Comparison of ENCODE assay signal across 9 cellular contexts in the genomic region with DNA sequence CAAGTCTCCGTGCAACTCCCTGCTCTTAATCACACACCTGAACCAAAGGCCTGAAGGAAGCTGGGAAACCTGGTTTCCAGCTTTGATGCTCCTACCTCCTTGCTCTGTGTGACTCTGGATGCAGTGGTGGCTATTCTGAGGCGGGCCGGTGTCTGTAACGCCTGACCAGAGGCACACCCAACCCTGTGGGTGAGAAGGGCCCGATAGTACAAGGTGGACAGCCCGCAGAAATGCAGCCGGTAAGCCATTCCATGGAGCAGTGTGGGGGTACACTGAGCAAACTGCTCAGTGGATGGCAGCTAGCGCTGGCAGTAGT. TPM values are rescaled to one million over a fixed set of nuclear protein-coding genes. Genes with fewer than 3 reads are reported as not detected.
DNase-seq lines count a peak whose midpoint lies in the region; ATAC-seq and TF ChIP-seq lines count a peak whose summit lies in the region.
"Had no signal": no experiment of that assay in that cellular context is flagged by ENCODE, and none has a peak within 500 bp of the region (broad histone marks: within the 10 kb centered on the region; RNA-seq: fewer than 3 reads in every experiment).

No MANE protein-coding gene starts in this region.

- H3K36me3 Mint-ChIP-seq in activated naive CD8-positive, alpha-beta T cell treated with anti-CD3 and anti-CD28 coated beads, Interleukin-2, amount 10 ng/mL, durations not matched to agents 7 days and 5 days: no peaks in the 10 kb centered on the region

- no peak for TF ChIP-seq CTCF in SK-N-SH (IDR thresholded peaks at IDR 0.05)
- no peak for TF ChIP-seq CTCF in left lung (IDR thresholded peaks at IDR 0.05)

- DNase-seq in SK-N-SH (no peak), left lung (no peak), AG08396 (ENCODE audit: low spot score) (no peak), medulla oblongata (ENCODE audit: extremely low spot score) (no peak)
- no peak for DNase-seq in activated naive CD8-positive, alpha-beta T cell treated with anti-CD3 and anti-CD28 coated beads, Interleukin-2, amount 10 ng/mL, durations not matched to agents 7 days and 5 days

- CTCF ChIA-PET in SK-N-SH (lab: Yijun Ruan, JAX): interaction anchor here (0.6 to 24.8 kb wide), 14 partner anchors 10 to 1592 kb away, joined by 3 to 603 read pairs (median 4); a partner anchor contains a TSS

- no peaks in the 10 kb centered on the region for H3K36me3 ChIP-seq in SK-N-SH (replicated peaks in 1 of 2; ENCODE audit: control insufficient read depth in 1 of 2, insufficient read depth in 2 of 2, low read length in 1 of 2)
- no peaks in the 10 kb centered on the region for H3K36me3 ChIP-seq in left lung
- H3K36me3 ChIP-seq in stomach smooth muscle (ENCODE audit: control insufficient read depth in 2 of 2, insufficient read depth in 2 of 2, low read length in 2 of 2): no peaks in the 10 kb centered on the region

- peak overlapping the region; percentile 70 for H3K4me3 Mint-ChIP-seq in activated naive CD8-positive, alpha-beta T cell treated with anti-CD3 and anti-CD28 coated beads, Interleukin-2, amount 10 ng/mL, durations not matched to agents 7 days and 5 days

- H3K9ac ChIP-seq in SK-N-SH (no peak overlapping the region), stomach smooth muscle (ENCODE audit: low read length in 2 of 2) (peak overlapping the region; percentile 42 to 44)

- H3K4me1 ChIP-seq in SK-N-SH (ENCODE audit: control insufficient read depth in 1 of 2, insufficient read depth in 2 of 2, low read depth in 1 of 2, low read length in 1 of 2) (peaks cover 49 to 77% of the 10 kb centered on the region in 2 experiments; a peak in 3 of 4 replicates), left lung (peaks cover 66 to 82% of the 10 kb centered on the region in 2 donors), stomach smooth muscle (ENCODE audit: control insufficient read depth, insufficient read depth, low read length) (peaks cover 100% of the 10 kb centered on the region)

- no peaks in the 10 kb centered on the region for H3F3A ChIP-seq in SK-N-SH (replicated peaks; ENCODE audit: insufficient read depth)

- POLR2A ChIA-PET in SK-N-SH (lab: Yijun Ruan, JAX): interaction anchor here (1.2 to 1.8 kb wide), 2 partner anchors 31 to 36 kb away, joined by 3 to 4 read pairs; a partner anchor contains a TSS
- POLR2A ChIA-PET in activated naive CD8-positive, alpha-beta T cell treated with anti-CD3 and anti-CD28 coated beads, Interleukin-2, amount 10 ng/mL, durations not matched to agents 7 days and 5 days (lab: Charles Lee): interaction anchor here (1.0 to 1.7 kb wide), 4 partner anchors 11 to 95 kb away, joined by 3 to 5 read pairs (median 4); a partner anchor contains a TSS

- H3K4me2 ChIP-seq in SK-N-SH: 0 out of 2 replicates have a peak overlapping the region, but pooled peaks have one; percentile 27

- H3K79me2 ChIP-seq in SK-N-SH (ENCODE audit: insufficient read depth): peaks cover 63% of the 10 kb centered on the region

- peak overlapping the region in 1 of 2 experiments; percentile 23; a peak in 1 of 4 replicates for H3K27ac ChIP-seq in SK-N-SH (ENCODE audit: low read depth in 2 of 2, low read length in 1 of 2)
- peak overlapping the region; percentile 9 to 57 for H3K27ac ChIP-seq in left lung
- peak overlapping the region; percentile 94 for H3K27ac ChIP-seq in stomach smooth muscle (ENCODE audit: low read length)
- H3K27ac ChIP-seq: 22Rv1 had no signal

- H3K27me3 Mint-ChIP-seq in activated naive CD8-positive, alpha-beta T cell treated with anti-CD3 and anti-CD28 coated beads, Interleukin-2, amount 10 ng/mL, durations not matched to agents 7 days and 5 days: no peaks in the 10 kb centered on the region

- H2AFZ ChIP-seq in SK-N-SH (ENCODE audit: low read depth): no peak overlapping the region

- H3K27me3 ChIP-seq in SK-N-SH (ENCODE audit: insufficient read depth) (no peaks in the 10 kb centered on the region), left lung (no peaks in the 10 kb centered on the region), stomach smooth muscle (ENCODE audit: control insufficient read depth in 1 of 2, insufficient read depth in 2 of 2, low read length in 2 of 2) (no peaks in the 10 kb centered on the region)

- peaks cover 22% of the 10 kb centered on the region for H3K4me1 Mint-ChIP-seq in activated naive CD8-positive, alpha-beta T cell treated with anti-CD3 and anti-CD28 coated beads, Interleukin-2, amount 10 ng/mL, durations not matched to agents 7 days and 5 days

- no peak for TF ChIP-seq EP300 in SK-N-SH (IDR thresholded peaks at IDR 0.05; ENCODE audit: borderline replicate concordance in 1 of 2, low read depth in 1 of 2, low read length in 1 of 2)

- H3K9me3 ChIP-seq in SK-N-SH: no peaks in the 10 kb centered on the region
- H3K9me3 ChIP-seq in left lung: no peaks in the 10 kb centered on the region
- no peaks in the 10 kb centered on the region for H3K9me3 ChIP-seq in stomach smooth muscle (ENCODE audit: control insufficient read depth in 2 of 2, low read length in 2 of 2)

- TF ChIP-seq RAD21 in SK-N-SH (IDR thresholded peaks at IDR 0.05; ENCODE audit: low read length): no peak

- intact Hi-C loops in left lung (cut with DNase I): no loop called here

- 95% methylated on average over 8 of the region's 8 CpGs for WGBS in SK-N-SH (ENCODE audit: low lambda C conversion rate)

- ATAC-seq in SK-N-SH treated with all-trans-retinoic acid at 6 μM for 48 hours (no peak), left lung (no peak), GM19351 (IDR thresholded peaks at IDR 0.05; ENCODE audit: unreplicated experiment) (no peak)
- ATAC-seq in activated naive CD8-positive, alpha-beta T cell treated with anti-CD3 and anti-CD28 coated beads, Interleukin-2, amount 10 ng/mL, durations not matched to agents 7 days and 5 days (ENCODE audit: low read depth): no peak

- no peak overlapping the region for H3K27ac Mint-ChIP-seq in activated naive CD8-positive, alpha-beta T cell treated with anti-CD3 and anti-CD28 coated beads, Interleukin-2, amount 10 ng/mL, durations not matched to agents 7 days and 5 days

- H4K20me1 ChIP-seq in SK-N-SH (ENCODE audit: insufficient read depth): peaks cover 64% of the 10 kb centered on the region

- H3K4me3 ChIP-seq in SK-N-SH (ENCODE audit: low read depth in 2 of 2, low read length in 1 of 2) (no peak overlapping the region), left lung (peak overlapping the region in 1 of 2 donors; percentile 36), stomach smooth muscle (ENCODE audit: low read length in 2 of 2) (peak overlapping the region; percentile 36 to 69)

- no peaks in the 10 kb centered on the region for H3K9me2 ChIP-seq in SK-N-SH

- no peaks in the 10 kb centered on the region for H3K9me3 Mint-ChIP-seq in activated naive CD8-positive, alpha-beta T cell treated with anti-CD3 and anti-CD28 coated beads, Interleukin-2, amount 10 ng/mL, durations not matched to agents 7 days and 5 days

TF ChIP-seq in SK-N-SH, 30 proteins besides CTCF, POLR2A, EP300 and RAD21 (continues in another document):
- TF ChIP-seq, protein P1, sequence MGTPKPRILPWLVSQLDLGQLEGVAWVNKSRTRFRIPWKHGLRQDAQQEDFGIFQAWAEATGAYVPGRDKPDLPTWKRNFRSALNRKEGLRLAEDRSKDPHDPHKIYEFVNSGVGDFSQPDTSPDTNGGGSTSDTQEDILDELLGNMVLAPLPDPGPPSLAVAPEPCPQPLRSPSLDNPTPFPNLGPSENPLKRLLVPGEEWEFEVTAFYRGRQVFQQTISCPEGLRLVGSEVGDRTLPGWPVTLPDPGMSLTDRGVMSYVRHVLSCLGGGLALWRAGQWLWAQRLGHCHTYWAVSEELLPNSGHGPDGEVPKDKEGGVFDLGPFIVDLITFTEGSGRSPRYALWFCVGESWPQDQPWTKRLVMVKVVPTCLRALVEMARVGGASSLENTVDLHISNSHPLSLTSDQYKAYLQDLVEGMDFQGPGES (IDR thresholded peaks at IDR 0.05; ENCODE audit: low read depth, low read length): no peak
- TF ChIP-seq, protein P2, sequence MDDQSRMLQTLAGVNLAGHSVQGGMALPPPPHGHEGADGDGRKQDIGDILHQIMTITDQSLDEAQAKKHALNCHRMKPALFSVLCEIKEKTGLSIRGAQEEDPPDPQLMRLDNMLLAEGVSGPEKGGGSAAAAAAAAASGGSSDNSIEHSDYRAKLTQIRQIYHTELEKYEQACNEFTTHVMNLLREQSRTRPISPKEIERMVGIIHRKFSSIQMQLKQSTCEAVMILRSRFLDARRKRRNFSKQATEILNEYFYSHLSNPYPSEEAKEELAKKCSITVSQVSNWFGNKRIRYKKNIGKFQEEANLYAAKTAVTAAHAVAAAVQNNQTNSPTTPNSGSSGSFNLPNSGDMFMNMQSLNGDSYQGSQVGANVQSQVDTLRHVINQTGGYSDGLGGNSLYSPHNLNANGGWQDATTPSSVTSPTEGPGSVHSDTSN (IDR thresholded peaks at IDR 0.05): no peak
- TF ChIP-seq MXI1 (IDR thresholded peaks at IDR 0.05; ENCODE audit: low read depth, low read length) (no peak), SIN3A (IDR thresholded peaks at IDR 0.05; ENCODE audit: borderline replicate concordance, low read depth, low read length) (no peak)

TF ChIP-seq in SK-N-SH treated with all-trans-retinoic acid at 6 μM for 48 hours, 23 proteins besides CTCF, POLR2A, EP300 and RAD21 (continues in another document):
- TF ChIP-seq, protein P3, sequence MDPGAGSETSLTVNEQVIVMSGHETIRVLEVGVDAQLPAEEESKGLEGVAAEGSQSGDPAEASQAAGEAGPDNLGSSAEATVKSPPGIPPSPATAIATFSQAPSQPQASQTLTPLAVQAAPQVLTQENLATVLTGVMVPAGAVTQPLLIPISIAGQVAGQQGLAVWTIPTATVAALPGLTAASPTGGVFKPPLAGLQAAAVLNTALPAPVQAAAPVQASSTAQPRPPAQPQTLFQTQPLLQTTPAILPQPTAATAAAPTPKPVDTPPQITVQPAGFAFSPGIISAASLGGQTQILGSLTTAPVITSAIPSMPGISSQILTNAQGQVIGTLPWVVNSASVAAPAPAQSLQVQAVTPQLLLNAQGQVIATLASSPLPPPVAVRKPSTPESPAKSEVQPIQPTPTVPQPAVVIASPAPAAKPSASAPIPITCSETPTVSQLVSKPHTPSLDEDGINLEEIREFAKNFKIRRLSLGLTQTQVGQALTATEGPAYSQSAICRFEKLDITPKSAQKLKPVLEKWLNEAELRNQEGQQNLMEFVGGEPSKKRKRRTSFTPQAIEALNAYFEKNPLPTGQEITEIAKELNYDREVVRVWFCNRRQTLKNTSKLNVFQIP (CRISPR knock-in tag; IDR thresholded peaks at IDR 0.05; ENCODE audit: borderline replicate concordance, low read depth): no peak
- no peak for TF ChIP-seq RARB (CRISPR knock-in tag; IDR thresholded peaks at IDR 0.05)
- no peak for TF ChIP-seq ZC3H10 (CRISPR knock-in tag; IDR thresholded peaks at IDR 0.05)
- TF ChIP-seq SNAI2 (CRISPR knock-in tag; IDR thresholded peaks at IDR 0.05): no peak
- TF ChIP-seq ESRRG (CRISPR knock-in tag; IDR thresholded peaks at IDR 0.05): no peak
- TF ChIP-seq ZNF70 (CRISPR knock-in tag; IDR thresholded peaks at IDR 0.05): no peak
- no peak for TF ChIP-seq BACH2 (CRISPR knock-in tag; IDR thresholded peaks at IDR 0.05; ENCODE audit: borderline replicate concordance)

RNA-seq across cellular contexts. Expression of a gene that starts 36.1 kb away (rescaled TPM):
- 3.1 and 8.5 TPM in 2 replicates for polyA plus RNA-seq in SK-N-SH (2012; rRNA removed)
- 3.2 and 4.4 TPM in 2 replicates for polyA plus RNA-seq in SK-N-SH (2012; cell fraction: cytosol; rRNA removed)
- 19.2 and 28.1 TPM in 2 replicates for polyA plus RNA-seq in SK-N-SH (2012; cell fraction: nucleus; rRNA removed)
- total RNA-seq in activated naive CD8-positive, alpha-beta T cell treated with anti-CD3 and anti-CD28 coated beads, Interleukin-2, amount 10 ng/mL, durations not matched to agents 7 days and 5 days: 10 to 100 TPM; 21.6 to 22.2 TPM
- 10 to 100 TPM; 35.5 to 38.0 TPM for total RNA-seq in left lung

Comparison
In these comparisons a context has a peak if more than half of its experiments do, and no peak if none do; other contexts are left out.
1. H3K4me3 ChIP-seq: peak in stomach smooth muscle (2 of 2); none in SK-N-SH (0 of 2).